ENCODE assay signal across 15 cellular contexts in genomic region chr20:57998981-57999464, GRCh38.
A peak's percentile ranks its signal among the peaks of the same experiment; 100 is the strongest.
DNase-seq lines count a peak whose midpoint lies in the region; ATAC-seq and TF ChIP-seq lines count a peak whose summit lies in the region.
"Had no signal": no experiment of that assay in that cellular context is flagged by ENCODE, and none has a peak within 500 bp of the region (broad histone marks: within the 10 kb centered on the region; RNA-seq: fewer than 3 reads in every experiment).

No MANE protein-coding gene starts in this region.

- no peaks in the 10 kb centered on the region for H3K36me3 ChIP-seq in sigmoid colon
- H3K36me3 ChIP-seq: BE2C had no signal

- H3K9me3 Mint-ChIP-seq in Calu3 (ENCODE audit: low read depth, unreplicated experiment), result no peaks in the 10 kb centered on the region
- H3K9me3 Mint-ChIP-seq: activated naive CD8-positive, alpha-beta T cell treated with anti-CD3 and anti-CD28 coated beads, Interleukin-2, amount 10 ng/mL, durations not matched to agents 7 days and 5 days had no signal

- peak overlapping the region; percentile 2 to 41 (median 14) for H3K27ac ChIP-seq in sigmoid colon

- no peak for TF ChIP-seq CTCF in Calu3 (IDR thresholded peaks at IDR 0.05; ENCODE audit: unreplicated experiment)
- no peak for TF ChIP-seq CTCF in sigmoid colon (IDR thresholded peaks at IDR 0.05)

- intact Hi-C loops in Calu3 (cut with micrococcal nuclease; ENCODE audit: unreplicated experiment), result loop anchor here (5.0 kb wide), 3 partner anchors 57 to 252 kb away; no protein-coding TSS in a partner anchor
- intact Hi-C loops in left colon (cut with DNase I, micrococcal nuclease), result no loop called here
- intact Hi-C loops in sigmoid colon (cut with DNase I), result no loop called here

- no peak for TF ChIP-seq EP300 in sigmoid colon (IDR thresholded peaks at IDR 0.05)

- H3K27me3 ChIP-seq in sigmoid colon, result peaks cover 0 to 7% (median 0%) of the 10 kb centered on the region in 3 donors
- H3K27me3 ChIP-seq: BE2C had no signal

- no peaks in the 10 kb centered on the region for H3K9me3 ChIP-seq in sigmoid colon
- H3K9me3 ChIP-seq: BE2C had no signal

- WGBS in sigmoid colon, 2 donors, result 13 to 49% methylated on average over 9 of the region's 9 CpGs

- CTCF ChIA-PET in Calu3 (lab: Charles Lee), result interaction anchor here (1.2 to 1.4 kb wide), 2 partner anchors 11 to 12 kb away, joined by 3 to 5 read pairs; no protein-coding TSS in a partner anchor

- BruUV-seq in Calu3 (replicated peaks; lab: Mats Ljungman, UMichigan), result no TSS peak

- H3K27ac Mint-ChIP-seq in Calu3 (ENCODE audit: unreplicated experiment), result peak overlapping the region; percentile 27
- H3K27ac Mint-ChIP-seq: activated CD4-positive, alpha-beta T cell treated with anti-CD3 and anti-CD28 coated beads for 36 hours; activated naive CD8-positive, alpha-beta T cell treated with anti-CD3 and anti-CD28 coated beads, Interleukin-2, amount 10 ng/mL, durations not matched to agents 7 days and 5 days had no signal

- no peaks in the 10 kb centered on the region for H3K27me3 Mint-ChIP-seq in Calu3 (ENCODE audit: unreplicated experiment)

- peaks cover 0 to 17% (median 7%) of the 10 kb centered on the region in 4 donors for H3K4me1 ChIP-seq in sigmoid colon

- TF ChIP-seq POLR2A in sigmoid colon (IDR thresholded peaks at IDR 0.05), result no peak

- no peak overlapping the region for H3K4me3 ChIP-seq in sigmoid colon
- H3K4me3 ChIP-seq: smooth muscle cell had no signal

- no peak for DNase-seq in Calu3
- peak; percentile 26 for DNase-seq in astrocyte of the hippocampus (ENCODE audit: low read depth, low spot score)
- no peak for DNase-seq in left colon
- DNase-seq in sigmoid colon, result no peak
- no peak for DNase-seq in AG20443 (ENCODE audit: low spot score)
- DNase-seq in DMS 273 treated with DMSO at 0.1 percent for 48 hours (lab: John Stamatoyannopoulos, UW), result no peak
- DNase-seq: activated CD4-positive, alpha-beta T cell treated with anti-CD3 and anti-CD28 coated beads for 36 hours; activated naive CD8-positive, alpha-beta T cell treated with anti-CD3 and anti-CD28 coated beads, Interleukin-2, amount 10 ng/mL, durations not matched to agents 7 days and 5 days; BE2C; hippocampal formation; MM.1S; NCI-H2029 treated with DMSO at 0.1 percent for 48 hours had no signal

- H3K36me3 Mint-ChIP-seq in Calu3 (ENCODE audit: insufficient read depth, unreplicated experiment), result no peaks in the 10 kb centered on the region
- H3K36me3 Mint-ChIP-seq: activated naive CD8-positive, alpha-beta T cell treated with anti-CD3 and anti-CD28 coated beads, Interleukin-2, amount 10 ng/mL, durations not matched to agents 7 days and 5 days had no signal

- H3K4me3 Mint-ChIP-seq in Calu3 (ENCODE audit: low read depth, unreplicated experiment), result no peak overlapping the region
- H3K4me3 Mint-ChIP-seq: activated CD4-positive, alpha-beta T cell treated with anti-CD3 and anti-CD28 coated beads for 36 hours; activated naive CD8-positive, alpha-beta T cell treated with anti-CD3 and anti-CD28 coated beads, Interleukin-2, amount 10 ng/mL, durations not matched to agents 7 days and 5 days had no signal

- ATAC-seq in left colon (peak; percentile 26), HG03442 (IDR thresholded peaks at IDR 0.05; ENCODE audit: unreplicated experiment) (no peak), GM18517 (IDR thresholded peaks at IDR 0.05; ENCODE audit: unreplicated experiment) (no peak)
- ATAC-seq: activated CD4-positive, alpha-beta T cell treated with anti-CD3 and anti-CD28 coated beads for 36 hours had no signal

- H3K4me1 Mint-ChIP-seq in Calu3 (ENCODE audit: low read depth, unreplicated experiment), result peaks cover 51% of the 10 kb centered on the region
- H3K4me1 Mint-ChIP-seq: activated naive CD8-positive, alpha-beta T cell treated with anti-CD3 and anti-CD28 coated beads, Interleukin-2, amount 10 ng/mL, durations not matched to agents 7 days and 5 days had no signal
